In genomic region chr10:100319736-100320135, GRCh38 we compare ENCODE assay signal across 34 cellular contexts. TPM values are rescaled to one million over a fixed set of nuclear protein-coding genes. Genes with fewer than 3 reads are reported as not detected.
DNase-seq lines count a peak whose midpoint lies in the region; TF ChIP-seq lines count a peak whose summit lies in the region.
"Had no signal": no experiment of that assay in that cellular context is flagged by ENCODE, and none has a peak within 500 bp of the region (broad histone marks: within the 10 kb centered on the region; RNA-seq: fewer than 3 reads in every experiment).

No MANE protein-coding gene starts in this region.

- no peaks in the 10 kb centered on the region for H3K36me3 ChIP-seq in trophoblast cell (ENCODE audit: control insufficient read depth in 1 of 2, insufficient read depth in 2 of 2, low read length in 2 of 2)
- H3K36me3 ChIP-seq: colonic mucosa, MG63, neural progenitor cell, pancreas, thoracic aorta, uterus had no signal

- no peak overlapping the region for H3K4me2 ChIP-seq in trophoblast cell (ENCODE audit: low read length)
- H3K4me2 ChIP-seq: KMS-11, neural progenitor cell, smooth muscle cell had no signal

- H3K79me1 ChIP-seq in trophoblast cell (ENCODE audit: low read length): no peaks in the 10 kb centered on the region

- H4K8ac ChIP-seq in trophoblast cell (ENCODE audit: low read depth, low read length): no peak overlapping the region

- no peak overlapping the region for H3K4me3 ChIP-seq in trophoblast cell (ENCODE audit: low read depth, low read length)
- H3K4me3 ChIP-seq: colonic mucosa, GM12878, MG63, neural progenitor cell, pancreas, smooth muscle cell, thoracic aorta, uterus had no signal

- H3K14ac ChIP-seq in trophoblast cell (ENCODE audit: low read length): no peak overlapping the region

- no peaks in the 10 kb centered on the region for H3K79me2 ChIP-seq in trophoblast cell (ENCODE audit: control insufficient read depth, insufficient read depth, low read length, poor library complexity)

- DNase-seq in NCI-H1436 (lab: John Stamatoyannopoulos, UW): peak; percentile 49
- no peak for DNase-seq in NCI-H1436 treated with DMSO at 0.1 percent for 48 hours (lab: John Stamatoyannopoulos, UW)
- DNase-seq in NCI-H69 (lab: John Stamatoyannopoulos, UW): peak; percentile 75
- DNase-seq in endothelial cell (ENCODE audit: low spot score): no peak
- DNase-seq in trophoblast cell: no peak
- DNase-seq in NCI-H187 (lab: John Stamatoyannopoulos, UW): no peak
- DNase-seq in SKM-1 (lab: John Stamatoyannopoulos, UW; ENCODE audit: unreplicated experiment): no peak
- DNase-seq: activated CD4-positive, alpha-beta T cell treated with anti-CD3 and anti-CD28 coated beads, Interleukin-2, amount 50 U/mL, for 1 hour; activated CD4-positive, CD25-positive, alpha-beta regulatory T cell; activated effector memory CD4-positive, alpha-beta T cell treated with anti-CD3 and anti-CD28 coated beads, Interleukin-2, amount 50 U/mL, for 16 hours; activated naive CD8-positive, alpha-beta T cell treated with anti-CD3 and anti-CD28 coated beads for 36 hours; activated T-cell treated with anti-CD3 and anti-CD28 coated beads, Interleukin-2, amount 50 U/mL, for 1 hour; aorta; colonic mucosa; effector CD8-positive, alpha-beta T cell; EL; mesendoderm; MG63; NCI-H2227 treated with DMSO at 0.1 percent for 48 hours; OCI-M1; pancreas; right cardiac atrium; stimulated activated naive CD4-positive, alpha-beta T cell; uterus had no signal

- H3K36me3 Mint-ChIP-seq in endothelial cell (ENCODE audit: low read depth, unreplicated experiment): no peaks in the 10 kb centered on the region
- H3K36me3 Mint-ChIP-seq: activated naive CD8-positive, alpha-beta T cell treated with anti-CD3 and anti-CD28 coated beads for 36 hours; CD14-positive monocyte; neural progenitor cell had no signal

- H4K91ac ChIP-seq in trophoblast cell (ENCODE audit: low read depth, low read length): no peak overlapping the region

- H3K27ac ChIP-seq in temporal lobe (ENCODE audit: low read depth, low read length) (peak overlapping the region; percentile 96), trophoblast cell (ENCODE audit: low read depth, low read length) (no peak overlapping the region)
- H3K27ac ChIP-seq: colonic mucosa, KMS-11, neural progenitor cell, pancreas, RWPE1, thoracic aorta, uterus had no signal

- H3K9me3 Mint-ChIP-seq in endothelial cell (ENCODE audit: unreplicated experiment): no peaks in the 10 kb centered on the region
- H3K9me3 Mint-ChIP-seq: activated naive CD8-positive, alpha-beta T cell treated with anti-CD3 and anti-CD28 coated beads for 36 hours; CD14-positive monocyte; neural progenitor cell had no signal

- no peak overlapping the region for H2BK12ac ChIP-seq in trophoblast cell (ENCODE audit: low read length)

- TF ChIP-seq CTCF in endothelial cell (IDR thresholded peaks at IDR 0.05; ENCODE audit: unreplicated experiment): no peak

- H3K4me1 Mint-ChIP-seq in endothelial cell (ENCODE audit: unreplicated experiment): peaks cover 22% of the 10 kb centered on the region
- H3K4me1 Mint-ChIP-seq: activated naive CD8-positive, alpha-beta T cell treated with anti-CD3 and anti-CD28 coated beads for 36 hours; CD14-positive monocyte; neural progenitor cell had no signal

- no peak overlapping the region for H2AK5ac ChIP-seq in trophoblast cell (ENCODE audit: low read length)

- no peak overlapping the region for H2AFZ ChIP-seq in trophoblast cell (ENCODE audit: insufficient read depth, low read length, poor library complexity)
- H2AFZ ChIP-seq: neural progenitor cell had no signal

- no peaks in the 10 kb centered on the region for H3K4me1 ChIP-seq in trophoblast cell (ENCODE audit: control insufficient read depth in 1 of 2, insufficient read depth in 2 of 2, low read length in 2 of 2)
- H3K4me1 ChIP-seq: colonic mucosa, pancreas, uterus had no signal

- H3K27me3 ChIP-seq in trophoblast cell (ENCODE audit: insufficient read depth, low read length): no peaks in the 10 kb centered on the region
- H3K27me3 ChIP-seq: colonic mucosa, uterus had no signal

- no peak overlapping the region for H2BK5ac ChIP-seq in trophoblast cell (ENCODE audit: low read depth, low read length, poor library complexity)

- no peak overlapping the region for H4K12ac ChIP-seq in trophoblast cell (ENCODE audit: low read depth, low read length)

- no peak overlapping the region for H3K23ac ChIP-seq in trophoblast cell (ENCODE audit: low read length)

- no peak overlapping the region for H2BK120ac ChIP-seq in trophoblast cell (ENCODE audit: insufficient read depth, low read length, poor library complexity)

- H3K27me3 Mint-ChIP-seq in endothelial cell (ENCODE audit: unreplicated experiment): peaks cover 4% of the 10 kb centered on the region

- H3K9ac ChIP-seq in trophoblast cell (ENCODE audit: low read length): no peak overlapping the region
- H3K9ac ChIP-seq: KMS-11, neural progenitor cell had no signal

- no peak overlapping the region for H3K18ac ChIP-seq in trophoblast cell (ENCODE audit: low read length)

- H3K9me3 ChIP-seq in trophoblast cell (ENCODE audit: insufficient read depth, low read depth, low read length): no peaks in the 10 kb centered on the region
- H3K9me3 ChIP-seq: colonic mucosa, MG63, pancreas, thoracic aorta, uterus had no signal

- no peak overlapping the region for H3K4ac ChIP-seq in trophoblast cell (ENCODE audit: low read depth, low read length)

- no peak overlapping the region for H3K4me3 Mint-ChIP-seq in endothelial cell (ENCODE audit: unreplicated experiment)
- H3K4me3 Mint-ChIP-seq: activated naive CD8-positive, alpha-beta T cell treated with anti-CD3 and anti-CD28 coated beads for 36 hours; CD14-positive monocyte; neural progenitor cell had no signal

- H3K27ac Mint-ChIP-seq in endothelial cell (ENCODE audit: unreplicated experiment): peak overlapping the region; percentile 48
- H3K27ac Mint-ChIP-seq: activated naive CD8-positive, alpha-beta T cell treated with anti-CD3 and anti-CD28 coated beads for 36 hours; CD14-positive monocyte; neural progenitor cell had no signal

RNA-seq across cellular contexts. Expression of gene PKD2L1, which starts 10.3 kb away (rescaled TPM):
- 0.44 TPM for total RNA-seq in endothelial cell (ENCODE audit: unreplicated experiment)
- 0.25 TPM for total RNA-seq in temporal lobe
- polyA plus RNA-seq in trophoblast cell (2013): not detected in 2 replicates
- total RNA-seq: A172; activated naive CD8-positive, alpha-beta T cell treated with anti-CD3 and anti-CD28 coated beads for 36 hours; bronchial epithelial cell; pancreas; right cardiac atrium; smooth muscle cell; uterus had no signal
- polyA plus RNA-seq: right cardiac atrium, smooth muscle cell had no signal

RNA-seq across cellular contexts. Expression of gene SCD, which starts 27.3 kb away (rescaled TPM):
- total RNA-seq in endothelial cell (ENCODE audit: unreplicated experiment) (627 TPM), temporal lobe (174 TPM)
- polyA plus RNA-seq in trophoblast cell (2013): 616 and 629 TPM in 2 replicates

RNA-seq across cellular contexts. Expression of gene BLOC1S2, which starts 33.3 kb away (rescaled TPM):
- 63.2 TPM for total RNA-seq in endothelial cell (ENCODE audit: unreplicated experiment)
- total RNA-seq in temporal lobe: 49.2 TPM
- polyA plus RNA-seq in trophoblast cell (2013): 48.0 and 49.6 TPM in 2 replicates

RNA-seq across cellular contexts. Expression of gene CWF19L1, which starts 52.3 kb away (rescaled TPM):
- total RNA-seq in endothelial cell (ENCODE audit: unreplicated experiment): 24.7 TPM
- 20.9 TPM for total RNA-seq in temporal lobe
- 13.6 and 14.2 TPM in 2 replicates for polyA plus RNA-seq in trophoblast cell (2013)

Comparison
In these comparisons a context has a peak if more than half of its experiments do, and no peak if none do; other contexts are left out.
1. DNase-seq: peak in NCI-H1436 (single experiment) and NCI-H69 (single experiment); none in NCI-H1436 treated with DMSO at 0.1 percent for 48 hours (single experiment), endothelial cell (single experiment), trophoblast cell (0 of 2), NCI-H187 (0 of 2) and SKM-1 (single experiment).